Comparison of ENCODE assay signal across 8 cellular contexts in the genomic region with DNA sequence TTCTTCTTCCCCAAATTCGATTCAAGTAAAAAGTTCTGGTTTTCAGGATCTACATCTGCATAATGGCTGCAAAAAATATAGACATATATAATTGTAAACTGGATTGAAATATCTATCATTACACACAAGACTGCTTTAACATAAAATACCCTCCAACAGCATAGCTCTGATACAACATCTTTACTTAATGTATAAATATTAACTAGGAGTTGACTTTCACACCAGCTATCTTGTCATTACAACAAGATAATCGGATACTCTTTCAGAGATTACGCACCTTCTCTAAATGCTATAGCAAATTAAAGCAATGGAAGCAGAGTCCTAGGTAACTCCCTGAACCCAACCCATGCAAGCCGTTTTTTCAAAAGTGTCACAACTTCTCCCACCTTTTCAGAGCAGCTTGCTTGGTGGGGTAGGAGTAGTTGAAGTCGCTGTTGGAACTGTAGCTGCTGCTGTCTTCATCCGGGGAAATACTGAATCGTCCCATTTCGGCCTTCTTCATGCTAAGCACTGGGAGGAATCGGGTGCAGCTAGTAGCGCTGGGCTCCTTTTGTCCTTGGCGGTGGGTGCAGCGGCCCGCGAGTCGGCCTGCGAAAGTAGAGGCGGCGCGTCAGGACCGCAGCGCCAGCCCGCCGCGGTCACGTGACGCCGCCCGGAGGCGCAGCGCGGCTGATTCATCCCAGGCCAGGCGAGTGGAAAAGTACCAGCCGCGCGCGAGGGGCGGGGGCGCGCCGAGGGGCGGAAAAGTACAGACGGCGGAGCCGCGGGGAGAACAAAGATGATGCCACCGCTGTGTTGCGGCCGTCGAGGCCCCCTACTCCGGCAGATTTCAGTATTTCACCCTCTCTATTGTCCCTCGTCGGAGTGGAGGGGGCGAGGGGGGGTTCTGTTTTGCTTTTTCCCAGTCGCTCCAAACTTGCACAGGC. TPM values are rescaled to one million over a fixed set of nuclear protein-coding genes. Genes with fewer than 3 reads are reported as not detected.
A peak's percentile ranks its signal among the peaks of the same experiment; 100 is the strongest.
DNase-seq lines count a peak whose midpoint lies in the region; ATAC-seq and TF ChIP-seq lines count a peak whose summit lies in the region.

No MANE protein-coding gene starts in this region.

- H3K27me3 Mint-ChIP-seq in activated B cell treated with CpG ODN at 0.5 μM for 24 hours: no peaks in the 10 kb centered on the region

- peaks cover 61% of the 10 kb centered on the region for H3K36me3 Mint-ChIP-seq in activated B cell treated with CpG ODN at 0.5 μM for 24 hours (ENCODE audit: low read depth)

- H3K4me3 ChIP-seq in AG04449 (ENCODE audit: low read depth, low read length) (peak overlapping the region; percentile 73), cardiac fibroblast (replicated peaks in 1 of 2; ENCODE audit: low read depth in 2 of 2, low read length in 2 of 2) (peak overlapping the region; percentile 85 to 92)

- ATAC-seq in GM18868 (IDR thresholded peaks at IDR 0.05; ENCODE audit: unreplicated experiment): peak; percentile 59
- ATAC-seq in HG03095 (IDR thresholded peaks at IDR 0.05; ENCODE audit: unreplicated experiment): peak; percentile 47
- peak; percentile 44 for ATAC-seq in activated B cell treated with CpG ODN at 0.5 μM for 24 hours (ENCODE audit: low read depth)

- DNase-seq in AG04449 (ENCODE audit: low read depth, low spot score) (no peak), NCI-H2196 (lab: John Stamatoyannopoulos, UW; ENCODE audit: unreplicated experiment) (peak; percentile 89), activated B cell treated with CpG ODN at 0.5 μM for 24 hours (peak; percentile 94), cardiac fibroblast (ENCODE audit: low read depth in 2 of 2) (peak; percentile 83 to 91), islet precursor cell (peak; percentile 97)
- DNase-seq in stimulated activated CD4-positive, alpha-beta T cell treated with anti-CD3 and anti-CD28 coated beads, Interleukin-12 subunit alpha, Interleukin-12 subunit beta, amount 100 ng/mL, for 48 hours (ENCODE audit: low read depth in 2 of 3, low spot score in 1 of 3): peak; percentile 87 to 91 (median 89)

- peaks cover 54% of the 10 kb centered on the region for H3K4me1 Mint-ChIP-seq in activated B cell treated with CpG ODN at 0.5 μM for 24 hours

- peak overlapping the region; percentile 96 for H3K4me3 Mint-ChIP-seq in activated B cell treated with CpG ODN at 0.5 μM for 24 hours

- H3K27ac Mint-ChIP-seq in activated B cell treated with CpG ODN at 0.5 μM for 24 hours: peak overlapping the region; percentile 99

- POLR2A ChIA-PET in AG04449 (lab: Yijun Ruan, JAX) (interaction anchor here (0.5 to 2.9 kb wide), 18 partner anchors 9 to 650 kb away, joined by 3 to 32 read pairs (median 5); no protein-coding TSS in a partner anchor), activated B cell treated with CpG ODN at 0.5 μM for 24 hours (lab: Charles Lee) (interaction anchor here (0.9 to 3.7 kb wide), 15 partner anchors 9 to 380 kb away, joined by 3 to 166 read pairs (median 5); partner anchors contain the start of genes SCAF11 and SLC38A1)

- CTCF ChIA-PET in AG04449 (lab: Yijun Ruan, JAX) (interaction anchor here (0.7 to 1.8 kb wide), 8 partner anchors 21 to 648 kb away, joined by 3 to 8 read pairs (median 4); no protein-coding TSS in a partner anchor), activated B cell treated with CpG ODN at 0.5 μM for 24 hours (lab: Charles Lee) (interaction anchor here (0.9 to 2.0 kb wide), 6 partner anchors 11 to 293 kb away, joined by 3 to 13 read pairs (median 4); no protein-coding TSS in a partner anchor)

- intact Hi-C loops in activated B cell treated with CpG ODN at 0.5 μM for 24 hours (cut with micrococcal nuclease): loop anchor here (1.0 to 5.0 kb wide), 10 partner anchors 10 to 1441 kb away; partner anchors contain the start of genes ARID2, RPAP3 and SLC38A1

- TF ChIP-seq CTCF in AG04449 (IDR thresholded peaks at IDR 0.05; ENCODE audit: insufficient read depth, low read length, missing control alignments): no peak
- no peak for TF ChIP-seq CTCF in activated B cell treated with CpG ODN at 0.5 μM for 24 hours (IDR thresholded peaks at IDR 0.05)
- TF ChIP-seq CTCF in cardiac fibroblast (IDR thresholded peaks at IDR 0.05; ENCODE audit: low read depth, low read length): no peak

- no peaks in the 10 kb centered on the region for H3K9me3 Mint-ChIP-seq in activated B cell treated with CpG ODN at 0.5 μM for 24 hours

RNA-seq across cellular contexts. Expression of gene SLC38A2, which starts 1.5 kb away (rescaled TPM):
- 231 and 247 TPM in 2 replicates for total RNA-seq in activated B cell treated with CpG ODN at 0.5 μM for 24 hours
